In the genomic region with DNA sequence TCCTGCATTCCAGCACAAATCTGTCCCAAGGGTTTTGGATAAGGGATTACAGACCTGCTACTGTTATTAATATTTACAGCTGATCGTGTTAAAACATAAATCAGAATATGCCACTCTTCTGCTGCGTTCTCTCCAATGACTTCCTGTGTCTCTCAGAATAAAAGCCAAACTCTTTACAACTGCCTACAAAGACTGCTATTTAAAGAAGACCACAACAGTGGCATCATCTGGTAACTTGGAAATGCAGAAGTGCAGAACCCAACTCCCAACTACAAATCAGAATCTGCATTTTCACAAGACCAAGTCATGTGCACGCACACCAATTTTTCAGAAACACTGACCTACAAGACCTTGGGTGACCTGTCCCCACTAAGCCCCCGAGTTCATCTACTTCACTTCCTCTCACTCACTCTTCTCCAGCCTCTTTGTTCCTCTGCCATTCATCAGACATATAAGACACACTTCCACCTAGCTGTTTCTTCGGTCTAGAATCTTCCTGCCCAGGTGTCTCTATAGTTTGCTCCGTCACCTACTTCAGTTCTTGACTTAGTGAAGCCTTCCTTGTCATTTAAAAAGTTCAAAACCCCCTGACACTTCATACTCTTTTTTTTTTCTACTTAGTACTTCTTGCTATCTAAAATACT, we compare ENCODE assay signal across 27 cellular contexts. TPM values are rescaled to one million over a fixed set of nuclear protein-coding genes. Genes with fewer than 3 reads are reported as not detected.
DNase-seq lines count a peak whose midpoint lies in the region; ATAC-seq, FAIRE-seq and TF ChIP-seq lines count a peak whose summit lies in the region.
"Had no signal": no experiment of that assay in that cellular context is flagged by ENCODE, and none has a peak within 500 bp of the region (broad histone marks: within the 10 kb centered on the region; RNA-seq: fewer than 3 reads in every experiment).

No MANE protein-coding gene starts in this region.

- POLR2A ChIA-PET in naive thymus-derived CD4-positive, alpha-beta T cell (lab: Charles Lee) = interaction anchor here (0.7 kb wide), 1 partner anchor 27 kb away, joined by 3 read pairs; no protein-coding TSS in a partner anchor

- H3K4me2 ChIP-seq in BLaER1 treated with 17β-estradiol and CSF1 and Interleukin-3, amounts not matched to agents 10 nM and 100 nM = peak overlapping the region; percentile 36 to 79 (median 56)
- H3K4me2 ChIP-seq in astrocyte (ENCODE audit: low read length) = no peak overlapping the region

- H3K27ac Mint-ChIP-seq in HFFc6 (peak overlapping the region; percentile 7), astrocyte (ENCODE audit: unreplicated experiment) (peak overlapping the region; percentile 0)
- H3K27ac Mint-ChIP-seq in naive thymus-derived CD4-positive, alpha-beta T cell = peak overlapping the region in 3 of 9 donors; percentile 0 to 19 (median 8)
- H3K27ac Mint-ChIP-seq: activated naive CD4-positive, alpha-beta T cell treated with anti-CD3 and anti-CD28 coated beads for 36 hours; B cell; stimulated activated effector memory CD8-positive, alpha-beta T cell treated with anti-CD3 and anti-CD28 coated beads, Interleukin-12 subunit alpha, Interleukin-12 subunit beta, amount 100 ng/mL, for 72 hours had no signal

- no peaks in the 10 kb centered on the region for H4K20me1 ChIP-seq in BLaER1 treated with 17β-estradiol and CSF1 and Interleukin-3, amounts not matched to agents 10 nM and 100 nM
- no peaks in the 10 kb centered on the region for H4K20me1 ChIP-seq in astrocyte (ENCODE audit: insufficient read depth, low read length)

- H3K4me1 ChIP-seq in BLaER1 treated with 17β-estradiol and CSF1 and Interleukin-3, amounts not matched to agents 10 nM and 100 nM = peaks cover 24 to 57% (median 40%) of the 10 kb centered on the region in 10 experiments
- H3K4me1 ChIP-seq in astrocyte (ENCODE audit: insufficient read depth, low read length) = peaks cover 52% of the 10 kb centered on the region
- H3K4me1 ChIP-seq in naive thymus-derived CD4-positive, alpha-beta T cell (ENCODE audit: control insufficient read depth in 2 of 2, insufficient read depth in 2 of 2, low read length in 2 of 2) = peaks cover 0 to 5% of the 10 kb centered on the region in 2 donors
- H3K4me1 ChIP-seq in right lobe of liver = peaks cover 0 to 22% (median 8%) of the 10 kb centered on the region in 4 donors

- H3K36me3 Mint-ChIP-seq in HFFc6 (ENCODE audit: low read depth) = peaks cover 3% of the 10 kb centered on the region; the same call in 1 of the 2 replicates
- no peaks in the 10 kb centered on the region for H3K36me3 Mint-ChIP-seq in astrocyte (ENCODE audit: low read depth, unreplicated experiment)
- H3K36me3 Mint-ChIP-seq in naive thymus-derived CD4-positive, alpha-beta T cell = no peaks in the 10 kb centered on the region
- H3K36me3 Mint-ChIP-seq: stimulated activated effector memory CD8-positive, alpha-beta T cell treated with anti-CD3 and anti-CD28 coated beads, Interleukin-12 subunit alpha, Interleukin-12 subunit beta, amount 100 ng/mL, for 72 hours had no signal

- no peaks in the 10 kb centered on the region for H3K36me3 ChIP-seq in BLaER1 treated with 17β-estradiol and CSF1 and Interleukin-3, amounts not matched to agents 10 nM and 100 nM
- H3K36me3 ChIP-seq in astrocyte (ENCODE audit: insufficient read depth, low read length) (no peaks in the 10 kb centered on the region), right lobe of liver (no peaks in the 10 kb centered on the region)
- H3K36me3 ChIP-seq in naive thymus-derived CD4-positive, alpha-beta T cell (ENCODE audit: control insufficient read depth in 2 of 3, insufficient read depth in 3 of 3, low read length in 3 of 3) = no peaks in the 10 kb centered on the region
- H3K36me3 ChIP-seq: transverse colon had no signal

- H3K9me3 ChIP-seq in BLaER1 treated with 17β-estradiol and CSF1 and Interleukin-3, amounts not matched to agents 10 nM and 100 nM (replicated peaks in 1 of 11) = peaks cover 3 to 8% (median 4%) of the 10 kb centered on the region in 11 experiments; a peak in 17 of 22 replicates
- no peaks in the 10 kb centered on the region for H3K9me3 ChIP-seq in astrocyte (ENCODE audit: insufficient read depth, low read depth, low read length)
- H3K9me3 ChIP-seq in naive thymus-derived CD4-positive, alpha-beta T cell (ENCODE audit: control insufficient read depth in 2 of 3, low read length in 3 of 3) = no peaks in the 10 kb centered on the region
- no peaks in the 10 kb centered on the region for H3K9me3 ChIP-seq in right lobe of liver
- H3K9me3 ChIP-seq: body of pancreas, transverse colon had no signal

- no peak overlapping the region for H3K27ac ChIP-seq in BLaER1 treated with 17β-estradiol and CSF1 and Interleukin-3, amounts not matched to agents 10 nM and 100 nM
- H3K27ac ChIP-seq in astrocyte (ENCODE audit: low read depth, low read length) (no peak overlapping the region), right lobe of liver (no peak overlapping the region)
- no peak overlapping the region for H3K27ac ChIP-seq in naive thymus-derived CD4-positive, alpha-beta T cell (ENCODE audit: low read depth, low read length)
- H3K27ac ChIP-seq: body of pancreas, epithelial cell of prostate, RWPE1, transverse colon had no signal

- H3K9me3 Mint-ChIP-seq in HFFc6 (no peaks in the 10 kb centered on the region; the same call in 1 of the 2 replicates), astrocyte (ENCODE audit: unreplicated experiment) (no peaks in the 10 kb centered on the region)
- H3K9me3 Mint-ChIP-seq in naive thymus-derived CD4-positive, alpha-beta T cell = no peaks in the 10 kb centered on the region
- H3K9me3 Mint-ChIP-seq: activated naive CD4-positive, alpha-beta T cell treated with anti-CD3 and anti-CD28 coated beads for 36 hours; stimulated activated effector memory CD8-positive, alpha-beta T cell treated with anti-CD3 and anti-CD28 coated beads, Interleukin-12 subunit alpha, Interleukin-12 subunit beta, amount 100 ng/mL, for 72 hours had no signal

- CTCF ChIA-PET in naive thymus-derived CD4-positive, alpha-beta T cell (lab: Charles Lee) = interaction anchor here (0.7 kb wide), 2 partner anchors 90 to 220 kb away, joined by 3 to 4 read pairs; no protein-coding TSS in a partner anchor

- H3K79me2 ChIP-seq in astrocyte (ENCODE audit: insufficient read depth, low read length) = no peaks in the 10 kb centered on the region

- peaks cover 80% of the 10 kb centered on the region for H3K4me1 Mint-ChIP-seq in HFFc6 (ENCODE audit: low read depth)
- peaks cover 46% of the 10 kb centered on the region for H3K4me1 Mint-ChIP-seq in astrocyte (ENCODE audit: low read depth, unreplicated experiment)
- peaks cover 6 to 23% (median 13%) of the 10 kb centered on the region in 7 donors for H3K4me1 Mint-ChIP-seq in naive thymus-derived CD4-positive, alpha-beta T cell
- H3K4me1 Mint-ChIP-seq: B cell; stimulated activated effector memory CD8-positive, alpha-beta T cell treated with anti-CD3 and anti-CD28 coated beads, Interleukin-12 subunit alpha, Interleukin-12 subunit beta, amount 100 ng/mL, for 72 hours had no signal

- FAIRE-seq in astrocyte (lab: Jason Lieb, UNC) = peak; percentile 32
- FAIRE-seq: GM12892 had no signal

- H3K4me3 ChIP-seq in BLaER1 treated with 17β-estradiol and CSF1 and Interleukin-3, amounts not matched to agents 10 nM and 100 nM = no peak overlapping the region; a peak in 1 of 20 replicates
- H3K4me3 ChIP-seq in astrocyte (ENCODE audit: insufficient read depth, low read depth, low read length) = no peak overlapping the region
- H3K4me3 ChIP-seq in naive thymus-derived CD4-positive, alpha-beta T cell (ENCODE audit: low read length) = no peak overlapping the region
- H3K4me3 ChIP-seq in right lobe of liver = no peak overlapping the region
- H3K4me3 ChIP-seq: body of pancreas, transverse colon had no signal

- H3K27me3 ChIP-seq in BLaER1 treated with 17β-estradiol and CSF1 and Interleukin-3, amounts not matched to agents 10 nM and 100 nM = peaks cover 0 to 17% (median 0%) of the 10 kb centered on the region in 11 experiments; a peak in 3 of 22 replicates
- H3K27me3 ChIP-seq in astrocyte (ENCODE audit: insufficient read depth, low read length) = no peaks in the 10 kb centered on the region
- H3K27me3 ChIP-seq in naive thymus-derived CD4-positive, alpha-beta T cell (ENCODE audit: control insufficient read depth in 2 of 2, insufficient read depth in 2 of 2, low read length in 2 of 2) = no peaks in the 10 kb centered on the region
- H3K27me3 ChIP-seq in right lobe of liver = no peaks in the 10 kb centered on the region
- H3K27me3 ChIP-seq: body of pancreas, transverse colon had no signal

- DNase-seq in HFFc6 = no peak
- DNase-seq in astrocyte (ENCODE audit: low read depth) = no peak
- peak in 6 of 9 donors; percentile 11 to 43 (median 30) for DNase-seq in naive thymus-derived CD4-positive, alpha-beta T cell
- no peak for DNase-seq in amniotic stem cell (lab: John Stamatoyannopoulos, UW)
- DNase-seq in hypothalamus (lab: John Stamatoyannopoulos, UW) = no peak
- DNase-seq in right lobe of liver = no peak
- no peak for DNase-seq in EL
- DNase-seq: ACHN; activated CD4-positive, alpha-beta T cell treated with anti-CD3 and anti-CD28 coated beads, Interleukin-2, amount 50 U/mL, for 4 hours; activated CD8-positive, alpha-beta memory T cell treated with anti-CD3 and anti-CD28 coated beads, Interleukin-2, amount 50 U/mL, for 48 hours; activated naive CD4-positive, alpha-beta T cell treated with anti-CD3 and anti-CD28 coated beads for 36 hours; body of pancreas; DMS153; left colon; NCI-H1105; NCI-H187; NCI-H446 treated with DMSO at 0.1 percent for 48 hours; NCI-H82; nucleus accumbens; transverse colon had no signal

- H3K27me3 Mint-ChIP-seq in HFFc6 (ENCODE audit: insufficient read depth) (no peaks in the 10 kb centered on the region), astrocyte (ENCODE audit: low read depth, unreplicated experiment) (no peaks in the 10 kb centered on the region)
- H3K27me3 Mint-ChIP-seq in naive thymus-derived CD4-positive, alpha-beta T cell = peaks cover 0 to 18% (median 4%) of the 10 kb centered on the region in 5 donors

- no peak overlapping the region for H3K9ac ChIP-seq in BLaER1 treated with 17β-estradiol and CSF1 and Interleukin-3, amounts not matched to agents 10 nM and 100 nM
- no peak overlapping the region for H3K9ac ChIP-seq in astrocyte (ENCODE audit: low read length)

- TF ChIP-seq CTCF in HFFc6 (IDR thresholded peaks at IDR 0.05) (no peak), astrocyte (IDR thresholded peaks at IDR 0.05; ENCODE audit: insufficient read depth, low read depth, low read length) (no peak), right lobe of liver (IDR thresholded peaks at IDR 0.05) (no peak)

- WGBS in right lobe of liver (ENCODE audit: insufficient coverage, low coverage, low lambda C conversion rate, missing lambda C conversion rate) = 71% methylated on average over 6 of the region's 6 CpGs

- intact Hi-C loops in naive thymus-derived CD4-positive, alpha-beta T cell (cut with micrococcal nuclease) = loop anchor here in 1 of 2 donors (1.0 kb wide), 1 partner anchor 220 kb away; no protein-coding TSS in a partner anchor
- intact Hi-C loops in right lobe of liver (cut with DNase I) = no loop called here

- peak; percentile 29 for ATAC-seq in naive thymus-derived CD4-positive, alpha-beta T cell
- ATAC-seq in right lobe of liver = no peak
- ATAC-seq: activated CD4-positive, CD25-positive, alpha-beta regulatory T cell treated with anti-CD3 and anti-CD28 coated beads, Interleukin-2, amount 50 U/mL, for 24 hours; body of pancreas; left colon had no signal

- TF ChIP-seq POLR2A in right lobe of liver (IDR thresholded peaks at IDR 0.05) = no peak

- no peak overlapping the region for H2AFZ ChIP-seq in astrocyte (ENCODE audit: low read depth, low read length)

- H3K4me3 Mint-ChIP-seq in HFFc6 = no peak overlapping the region
- no peak overlapping the region for H3K4me3 Mint-ChIP-seq in astrocyte (ENCODE audit: unreplicated experiment)
- H3K4me3 Mint-ChIP-seq in naive thymus-derived CD4-positive, alpha-beta T cell = peak overlapping the region in 8 of 10 donors; percentile 3 to 78 (median 45)
- H3K4me3 Mint-ChIP-seq: activated naive CD4-positive, alpha-beta T cell treated with anti-CD3 and anti-CD28 coated beads for 36 hours; B cell; stimulated activated effector memory CD8-positive, alpha-beta T cell treated with anti-CD3 and anti-CD28 coated beads, Interleukin-12 subunit alpha, Interleukin-12 subunit beta, amount 100 ng/mL, for 72 hours had no signal

RNA-seq across cellular contexts. Expression of a gene that starts 36.0 kb away (rescaled TPM):
- 100 to 1,000 TPM in 1 of 6 experiments, 10 to 100 TPM in 5; 85.5 to 104 (median 97.2) TPM for total RNA-seq in HFFc6 (2021; fragmentation: NEBNext Ultra II Directional; extraction: Animal tissue kit (Norgen Biotek cat#: 25700))
- total RNA-seq in astrocyte = 23.9 and 28.8 TPM in 2 replicates
- total RNA-seq in naive thymus-derived CD4-positive, alpha-beta T cell = 1 to 10 TPM in 4 of 5 experiments, under 1 TPM in 1; 0.81 to 3.5 (median 2.3) TPM
- polyA plus RNA-seq in naive thymus-derived CD4-positive, alpha-beta T cell = 1 to 10 TPM; 1.1 to 1.3 TPM
- total RNA-seq in right lobe of liver = 1 to 10 TPM; 1.0 to 2.8 (median 1.4) TPM

Comparison
In these comparisons a context has a peak if more than half of its experiments do, and no peak if none do; other contexts are left out.
1. DNase-seq: peak in naive thymus-derived CD4-positive, alpha-beta T cell (6 of 9); none in HFFc6 (single experiment), astrocyte (single experiment), amniotic stem cell (single experiment), hypothalamus (0 of 51), right lobe of liver (0 of 3) and EL (single experiment).
2. H3K4me3 Mint-ChIP-seq: peak in naive thymus-derived CD4-positive, alpha-beta T cell (8 of 10); none in HFFc6 (single experiment) and astrocyte (single experiment).